ENCODE assay signal across 12 cellular contexts in genomic region chr17:81016575-81016974, GRCh38.
"Had no signal": no experiment of that assay in that cellular context is flagged by ENCODE, and none has a peak within 500 bp of the region (broad histone marks: within the 10 kb centered on the region; RNA-seq: fewer than 3 reads in every experiment).

No MANE protein-coding gene starts in this region.

- ATAC-seq: activated CD4-positive, CD25-positive, alpha-beta regulatory T cell treated with anti-CD3 and anti-CD28 coated beads, Interleukin-2, amount 50 U/mL, for 24 hours; activated T-cell treated with anti-CD3 and anti-CD28 coated beads, Interleukin-2, amount 50 U/mL, for 4 hours; effector memory CD8-positive, alpha-beta T cell had no signal

- H3K27ac Mint-ChIP-seq: dendritic cell treated with granulocyte-macrophage colony-stimulating factor and Interleukin-4, amounts not matched to agents 40 ng/mL and 50 ng/mL, for 4 days had no signal

- H3K9me3 Mint-ChIP-seq: activated T-cell treated with anti-CD3 and anti-CD28 coated beads, Interleukin-2, amount 50 U/mL, for 4 hours had no signal

- H3K27me3 ChIP-seq: brain microvascular endothelial cell, hepatocyte had no signal

- H3K36me3 ChIP-seq: brain microvascular endothelial cell had no signal

- DNase-seq: activated T-cell treated with anti-CD3 and anti-CD28 coated beads, Interleukin-2, amount 50 U/mL, for 4 hours; amygdala; brain microvascular endothelial cell; cerebellar nuclear complex; effector memory CD8-positive, alpha-beta T cell; retina; stimulated activated CD4-positive, alpha-beta T cell treated with anti-CD3 and anti-CD28 coated beads, Interleukin-15, amount 100 ng/mL, for 24 hours; stimulated activated CD4-positive, alpha-beta T cell treated with anti-CD3 and anti-CD28 coated beads, Interleukin-4, amount 100 ng/mL, for 4 hours had no signal

- H3K27ac ChIP-seq: brain microvascular endothelial cell, hepatocyte, SK-N-MC had no signal

- H3K27me3 Mint-ChIP-seq: effector memory CD8-positive, alpha-beta T cell had no signal

- H3K4me3 Mint-ChIP-seq: dendritic cell treated with granulocyte-macrophage colony-stimulating factor and Interleukin-4, amounts not matched to agents 40 ng/mL and 50 ng/mL, for 4 days; effector memory CD8-positive, alpha-beta T cell had no signal

- H3K4me3 ChIP-seq: hepatocyte, SK-N-MC had no signal
